8 cellular contexts compared by ENCODE assay signal in the genomic region with DNA sequence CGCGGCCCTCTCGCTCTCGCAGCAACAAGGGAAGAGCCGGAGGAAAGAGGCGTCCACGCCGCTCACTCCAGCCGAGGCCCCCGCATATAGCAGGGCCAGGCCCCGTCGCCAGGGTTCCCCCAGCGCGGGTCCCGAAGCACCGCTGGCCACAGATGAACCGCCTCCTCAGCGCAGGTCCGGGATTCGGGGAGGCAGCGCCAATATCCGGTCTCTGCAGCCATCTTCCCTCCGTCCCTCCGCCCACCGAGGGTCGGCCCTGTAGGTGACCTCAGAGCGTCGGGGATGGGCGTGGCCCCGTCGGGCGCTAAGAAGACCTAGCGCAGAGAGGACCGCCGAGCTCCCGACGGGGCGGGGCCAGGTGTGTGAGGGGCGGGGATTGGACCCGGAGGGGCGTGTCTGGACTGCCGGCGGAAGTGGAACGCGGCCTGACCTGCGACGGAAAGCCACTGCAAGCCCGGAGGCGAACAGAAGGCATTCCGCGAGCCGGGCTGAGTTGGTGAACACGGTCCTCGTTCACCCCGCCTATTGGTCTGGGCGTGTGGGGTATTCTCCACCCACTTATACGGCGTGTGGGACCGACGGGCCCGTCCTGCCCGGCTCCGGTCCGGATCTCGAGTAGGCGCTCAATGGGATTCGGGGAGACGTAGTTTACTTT. TPM values are rescaled to one million over a fixed set of nuclear protein-coding genes. Genes with fewer than 3 reads are reported as not detected.
DNase-seq lines count a peak whose midpoint lies in the region; ATAC-seq lines count a peak whose summit lies in the region.

No MANE protein-coding gene starts in this region.

- peak overlapping the region; percentile 43 for H3K18ac ChIP-seq in mesendoderm (ENCODE audit: low read length)

- no peak overlapping the region for H4K5ac ChIP-seq in mesendoderm (ENCODE audit: low read length)

- H3K36me3 ChIP-seq in endocrine pancreas (ENCODE audit: control insufficient read depth, insufficient read depth, low read length), result peaks cover 10% of the 10 kb centered on the region
- H3K36me3 ChIP-seq in mesendoderm (ENCODE audit: control insufficient read depth, insufficient read depth, low read length), result peaks cover 5% of the 10 kb centered on the region

- H3K79me2 ChIP-seq in mesendoderm (ENCODE audit: control insufficient read depth, insufficient read depth, low read length), result peaks cover 24% of the 10 kb centered on the region

- ATAC-seq in GM21390 (IDR thresholded peaks at IDR 0.05; ENCODE audit: unreplicated experiment), result peak; percentile 96

- peak overlapping the region; percentile 98 for H3K56ac ChIP-seq in mesendoderm (ENCODE audit: low read length)

- H3K9ac ChIP-seq in endocrine pancreas (ENCODE audit: control insufficient read depth, insufficient read depth, low read length) (peak overlapping the region; percentile 88), mesendoderm (ENCODE audit: low read length) (peak overlapping the region; percentile 83)

- H3K23ac ChIP-seq in mesendoderm (ENCODE audit: low read length), result peak overlapping the region; percentile 80

- H3K4me2 ChIP-seq in mesendoderm (ENCODE audit: low read length), result peak overlapping the region; percentile 32

- H2BK120ac ChIP-seq in mesendoderm (ENCODE audit: low read depth, low read length), result no peak overlapping the region

- peaks cover 12% of the 10 kb centered on the region for H3K79me1 ChIP-seq in mesendoderm (ENCODE audit: low read length)

- no CpG with 5 or more reads among the region's 68 CpGs for WGBS in mesendoderm (ENCODE audit: extremely low coverage, insufficient coverage, low lambda C conversion rate)

- H3K4me1 ChIP-seq in endocrine pancreas (ENCODE audit: control insufficient read depth, insufficient read depth, low read length) (no peaks in the 10 kb centered on the region), mesendoderm (ENCODE audit: control insufficient read depth, low read depth, low read length) (no peaks in the 10 kb centered on the region)

- H2BK15ac ChIP-seq in mesendoderm (replicated peaks; ENCODE audit: low read depth), result no peak overlapping the region

- peaks cover 3% of the 10 kb centered on the region for H3K9me3 ChIP-seq in endocrine pancreas (ENCODE audit: control insufficient read depth, low read length)

- no peak overlapping the region for H4K8ac ChIP-seq in mesendoderm (ENCODE audit: low read depth, low read length)

- H2BK5ac ChIP-seq in mesendoderm (ENCODE audit: low read length), result peak overlapping the region; percentile 85

- H2AK5ac ChIP-seq in mesendoderm (ENCODE audit: low read length), result no peak overlapping the region

- in situ Hi-C loops in Caki2 (cut with HindIII; ENCODE audit: low pct_unique_long_range_greater_than_20kb, low sequenced_read_pairs), result no loop called here

- peak overlapping the region; percentile 84 for H3K27ac ChIP-seq in mesendoderm (ENCODE audit: low read depth, low read length)

- H3K4ac ChIP-seq in mesendoderm (ENCODE audit: low read depth, low read length), result peak overlapping the region; percentile 85

- H3K4me3 ChIP-seq in endocrine pancreas (ENCODE audit: control insufficient read depth, insufficient read depth, low read length), result peak overlapping the region; percentile 31
- H3K4me3 ChIP-seq in mesendoderm (ENCODE audit: low read length), result peak overlapping the region; percentile 68

- H3K27me3 ChIP-seq in endocrine pancreas (ENCODE audit: control insufficient read depth, insufficient read depth, low read length) (no peaks in the 10 kb centered on the region), mesendoderm (ENCODE audit: insufficient read depth, low read length, poor library complexity) (no peaks in the 10 kb centered on the region)

- DNase-seq in Caki2 (ENCODE audit: low read depth), result peak; percentile 96
- DNase-seq in HUDEP-2 (lab: John Stamatoyannopoulos, UW; ENCODE audit: unreplicated experiment in 76 of 76), result peak; percentile 31 to 98 (median 93)
- DNase-seq in NOMO-1 treated with dmso at 0.1 percent for 144 hours (lab: John Stamatoyannopoulos, UW; ENCODE audit: unreplicated experiment), result peak; percentile 97
- peak; percentile 84 for DNase-seq in activated CD8-positive, alpha-beta memory T cell treated with anti-CD3 and anti-CD28 coated beads, Interleukin-2, amount 50 U/mL, for 1 hour (ENCODE audit: extremely low read depth)
- DNase-seq in mesendoderm, result peak; percentile 99
- peak; percentile 99 for DNase-seq in stimulated activated CD8-positive, alpha-beta memory T cell treated with anti-CD3 and anti-CD28 coated beads, Interleukin-12 subunit alpha, Interleukin-12 subunit beta, amount 100 ng/mL, for 4 hours (ENCODE audit: low read depth)

RNA-seq across cellular contexts. Expression of a gene that starts 26.8 kb away (rescaled TPM):
- total RNA-seq in Caki2 (2014; rRNA removed; shearing (Covaris generic); ENCODE audit: low replicate concordance), result 58.6 and 70.3 TPM in 2 replicates
- 36.4 TPM for polyA plus RNA-seq in mesendoderm (2013, experiment 1 of 2)
- polyA plus RNA-seq in mesendoderm (2013, experiment 2 of 2), result 36.8 TPM

RNA-seq across cellular contexts. Expression of a gene that starts 47.4 kb away (rescaled TPM):
- total RNA-seq in Caki2 (2014; rRNA removed; shearing (Covaris generic); ENCODE audit: low replicate concordance), result 3.7 TPM in 1 of 2 replicates, not detected in the other
- not detected for polyA plus RNA-seq in mesendoderm (2013, experiment 1 of 2)
- polyA plus RNA-seq in mesendoderm (2013, experiment 2 of 2), result not detected

Comparison
In these comparisons a context has a peak if more than half of its experiments do, and no peak if none do; other contexts are left out.
1. Peak in every context shown above with its lines: DNase-seq, ATAC-seq, H3K4me3 ChIP-seq and H3K27ac ChIP-seq.